Comparison of ENCODE assay signal across 14 cellular contexts in genomic region chr10:119269737-119270136, GRCh38.
DNase-seq lines count a peak whose midpoint lies in the region; ATAC-seq and TF ChIP-seq lines count a peak whose summit lies in the region.
"Had no signal": no experiment of that assay in that cellular context is flagged by ENCODE, and none has a peak within 500 bp of the region (broad histone marks: within the 10 kb centered on the region; RNA-seq: fewer than 3 reads in every experiment).

No MANE protein-coding gene starts in this region.

- peak overlapping the region; percentile 98 for H3K27ac Mint-ChIP-seq in T-helper 2 cell treated with Interferon-gamma antibody and Interleukin-4, amounts not matched to agents 5 μg/mL and 100 μg/mL, for 36 hours
- peak overlapping the region; percentile 91 for H3K27ac Mint-ChIP-seq in activated CD8-positive, alpha-beta T cell treated with anti-CD3 and anti-CD28 coated beads for 36 hours
- peak overlapping the region; percentile 94 to 98 for H3K27ac Mint-ChIP-seq in stimulated activated naive CD8-positive, alpha-beta T cell treated with anti-CD3 and anti-CD28 coated beads, Interleukin-15, amount 100 ng/mL, for 72 hours

- H3K36me3 ChIP-seq in left lung: no peaks in the 10 kb centered on the region

- CTCF ChIA-PET in activated CD8-positive, alpha-beta T cell treated with anti-CD3 and anti-CD28 coated beads for 36 hours (lab: Charles Lee): no interaction called here

- no peaks in the 10 kb centered on the region for H3K27me3 Mint-ChIP-seq in T-helper 2 cell treated with Interferon-gamma antibody and Interleukin-4, amounts not matched to agents 5 μg/mL and 100 μg/mL, for 36 hours (ENCODE audit: low read depth)
- no peaks in the 10 kb centered on the region for H3K27me3 Mint-ChIP-seq in activated CD8-positive, alpha-beta T cell treated with anti-CD3 and anti-CD28 coated beads for 36 hours
- H3K27me3 Mint-ChIP-seq in stimulated activated naive CD8-positive, alpha-beta T cell treated with anti-CD3 and anti-CD28 coated beads, Interleukin-15, amount 100 ng/mL, for 72 hours: no peaks in the 10 kb centered on the region
- H3K27me3 Mint-ChIP-seq: dendritic cell treated with granulocyte-macrophage colony-stimulating factor and Interleukin-4, amounts not matched to agents 40 ng/mL and 50 ng/mL, for 4 days had no signal

- peak overlapping the region; percentile 79 to 90 for H3K27ac ChIP-seq in left lung

- H3K4me1 ChIP-seq in left lung: peaks cover 25 to 70% of the 10 kb centered on the region in 2 donors

- H3K4me3 ChIP-seq in left lung: no peak overlapping the region
- H3K4me3 ChIP-seq: SJSA1 had no signal

- no peaks in the 10 kb centered on the region for H3K9me3 ChIP-seq in left lung
- H3K9me3 ChIP-seq: SJSA1 had no signal

- TF ChIP-seq CTCF in activated CD8-positive, alpha-beta T cell treated with anti-CD3 and anti-CD28 coated beads for 36 hours (IDR thresholded peaks at IDR 0.05): no peak
- TF ChIP-seq CTCF in left lung (IDR thresholded peaks at IDR 0.05): no peak

- no peaks in the 10 kb centered on the region for H3K9me3 Mint-ChIP-seq in T-helper 2 cell treated with Interferon-gamma antibody and Interleukin-4, amounts not matched to agents 5 μg/mL and 100 μg/mL, for 36 hours
- H3K9me3 Mint-ChIP-seq in activated CD8-positive, alpha-beta T cell treated with anti-CD3 and anti-CD28 coated beads for 36 hours: no peaks in the 10 kb centered on the region
- no peaks in the 10 kb centered on the region for H3K9me3 Mint-ChIP-seq in stimulated activated naive CD8-positive, alpha-beta T cell treated with anti-CD3 and anti-CD28 coated beads, Interleukin-15, amount 100 ng/mL, for 72 hours
- H3K9me3 Mint-ChIP-seq: dendritic cell treated with granulocyte-macrophage colony-stimulating factor and Interleukin-4, amounts not matched to agents 40 ng/mL and 50 ng/mL, for 4 days had no signal

- peaks cover 59% of the 10 kb centered on the region for H3K4me1 Mint-ChIP-seq in T-helper 2 cell treated with Interferon-gamma antibody and Interleukin-4, amounts not matched to agents 5 μg/mL and 100 μg/mL, for 36 hours (ENCODE audit: low read depth)
- H3K4me1 Mint-ChIP-seq in activated CD8-positive, alpha-beta T cell treated with anti-CD3 and anti-CD28 coated beads for 36 hours (ENCODE audit: low read depth): peaks cover 45% of the 10 kb centered on the region
- peaks cover 55% of the 10 kb centered on the region for H3K4me1 Mint-ChIP-seq in stimulated activated naive CD8-positive, alpha-beta T cell treated with anti-CD3 and anti-CD28 coated beads, Interleukin-15, amount 100 ng/mL, for 72 hours

- POLR2A ChIA-PET in activated CD8-positive, alpha-beta T cell treated with anti-CD3 and anti-CD28 coated beads for 36 hours (lab: Charles Lee): interaction anchor here (1.1 to 1.8 kb wide), 3 partner anchors 27 to 33 kb away, joined by 3 to 10 read pairs (median 3); no protein-coding TSS in a partner anchor

- no peak for ATAC-seq in activated CD8-positive, alpha-beta T cell treated with anti-CD3 and anti-CD28 coated beads for 36 hours
- no peak for ATAC-seq in left lung
- no peak for ATAC-seq in stimulated activated naive CD8-positive, alpha-beta T cell treated with anti-CD3 and anti-CD28 coated beads, Interleukin-15, amount 100 ng/mL, for 72 hours
- ATAC-seq in GM18868 (IDR thresholded peaks at IDR 0.05; ENCODE audit: unreplicated experiment): no peak
- no peak for ATAC-seq in HG03159 (IDR thresholded peaks at IDR 0.05; ENCODE audit: unreplicated experiment)

- no peaks in the 10 kb centered on the region for H3K27me3 ChIP-seq in left lung
- H3K27me3 ChIP-seq: SJSA1 had no signal

- no peak for DNase-seq in T-helper 2 cell treated with Interferon-gamma antibody and Interleukin-4, amounts not matched to agents 5 μg/mL and 100 μg/mL, for 36 hours (ENCODE audit: low spot score)
- no peak for DNase-seq in T-helper 2 cell
- DNase-seq in activated CD8-positive, alpha-beta T cell treated with anti-CD3 and anti-CD28 coated beads for 36 hours: no peak
- DNase-seq in left lung: no peak
- DNase-seq in stimulated activated naive CD8-positive, alpha-beta T cell treated with anti-CD3 and anti-CD28 coated beads, Interleukin-15, amount 100 ng/mL, for 72 hours: no peak
- DNase-seq in COLO829 (ENCODE audit: low spot score): no peak
- DNase-seq: 8988T; activated CD4-positive, CD25-positive, alpha-beta regulatory T cell treated with anti-CD3 and anti-CD28 coated beads, Interleukin-2, amount 50 U/mL, for 72 hours; HCEC 1CT; NCI-H187 had no signal

- peaks cover 18% of the 10 kb centered on the region for H3K36me3 Mint-ChIP-seq in T-helper 2 cell treated with Interferon-gamma antibody and Interleukin-4, amounts not matched to agents 5 μg/mL and 100 μg/mL, for 36 hours (ENCODE audit: low read depth)
- peaks cover 7% of the 10 kb centered on the region for H3K36me3 Mint-ChIP-seq in activated CD8-positive, alpha-beta T cell treated with anti-CD3 and anti-CD28 coated beads for 36 hours (ENCODE audit: low read depth)

- intact Hi-C loops in activated CD8-positive, alpha-beta T cell treated with anti-CD3 and anti-CD28 coated beads for 36 hours (cut with micrococcal nuclease): loop anchor here (2.0 kb wide), 1 partner anchor 61 kb away; no protein-coding TSS in a partner anchor
- intact Hi-C loops in left lung (cut with DNase I): no loop called here

- peak overlapping the region; percentile 74 for H3K4me3 Mint-ChIP-seq in T-helper 2 cell treated with Interferon-gamma antibody and Interleukin-4, amounts not matched to agents 5 μg/mL and 100 μg/mL, for 36 hours
- peak overlapping the region; percentile 40 for H3K4me3 Mint-ChIP-seq in activated CD8-positive, alpha-beta T cell treated with anti-CD3 and anti-CD28 coated beads for 36 hours
- peak overlapping the region; percentile 20 to 73 for H3K4me3 Mint-ChIP-seq in stimulated activated naive CD8-positive, alpha-beta T cell treated with anti-CD3 and anti-CD28 coated beads, Interleukin-15, amount 100 ng/mL, for 72 hours
- H3K4me3 Mint-ChIP-seq: dendritic cell treated with granulocyte-macrophage colony-stimulating factor and Interleukin-4, amounts not matched to agents 40 ng/mL and 50 ng/mL, for 4 days had no signal
